ENCODE assay signal across 8 cellular contexts in the genomic region with DNA sequence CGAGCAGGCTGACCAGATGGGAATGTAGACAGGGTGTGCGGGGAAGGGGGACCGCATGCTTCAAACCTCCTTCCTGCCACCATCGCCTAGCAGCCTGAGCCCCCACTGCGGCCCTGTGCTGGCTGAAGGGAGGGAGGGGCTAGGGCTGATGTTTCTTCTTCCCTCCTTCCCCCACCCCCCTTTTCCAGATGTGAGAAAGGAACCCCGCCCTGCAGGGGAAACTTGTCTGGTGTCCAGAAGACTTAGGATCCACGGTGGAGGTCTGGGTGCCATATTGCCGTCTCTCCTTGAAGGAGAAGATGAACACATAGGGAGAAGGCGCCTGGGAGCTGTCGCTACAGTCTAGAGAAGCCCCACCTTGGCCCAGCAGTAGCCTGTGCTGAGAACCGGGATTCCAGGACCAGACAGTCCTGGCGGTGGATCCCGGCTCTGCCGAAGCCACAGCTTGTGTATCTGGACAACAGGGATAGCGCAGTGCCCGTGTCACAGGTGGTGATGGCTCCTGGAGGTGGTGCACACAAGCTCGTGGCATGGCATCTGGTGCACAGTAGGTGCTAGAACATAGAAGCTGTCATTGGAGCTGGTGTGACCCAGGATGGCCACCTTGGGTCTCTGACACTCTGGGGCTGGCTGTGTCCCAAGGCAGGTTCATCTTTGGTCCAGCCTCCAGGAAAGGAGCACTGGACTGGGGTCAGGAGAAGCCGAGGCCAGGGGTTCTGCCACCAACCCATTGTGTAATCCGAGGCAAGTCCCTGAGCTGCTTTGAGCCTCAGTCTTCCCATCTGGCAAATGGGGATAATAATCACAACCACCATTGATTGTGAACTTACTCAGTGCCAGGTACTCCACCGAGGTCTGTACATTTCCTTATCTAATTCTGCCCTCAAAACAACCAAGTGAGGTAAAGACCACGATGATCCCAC.
DNase-seq lines count a peak whose midpoint lies in the region; ATAC-seq, FAIRE-seq and TF ChIP-seq lines count a peak whose summit lies in the region.

No MANE protein-coding gene starts in this region.

- no peak for TF ChIP-seq POLR2A in body of pancreas (IDR thresholded peaks at IDR 0.05)

- H3K27me3 ChIP-seq in H7 (ENCODE audit: control insufficient read depth, insufficient read depth, low read length) (no peaks in the 10 kb centered on the region; the same call in 1 of the 2 replicates), left lung (no peaks in the 10 kb centered on the region), small intestine (ENCODE audit: control insufficient read depth in 2 of 2, insufficient read depth in 2 of 2, low read length in 2 of 2) (no peaks in the 10 kb centered on the region), body of pancreas (no peaks in the 10 kb centered on the region), foreskin keratinocyte (no peaks in the 10 kb centered on the region)

- H3K36me3 ChIP-seq in H7 (replicated peaks; ENCODE audit: control insufficient read depth, insufficient read depth, low read length): no peaks in the 10 kb centered on the region
- H3K36me3 ChIP-seq in left lung: no peaks in the 10 kb centered on the region
- H3K36me3 ChIP-seq in small intestine (ENCODE audit: control insufficient read depth in 2 of 2, insufficient read depth in 2 of 2, low read length in 2 of 2): no peaks in the 10 kb centered on the region
- H3K36me3 ChIP-seq in body of pancreas (replicated peaks in 1 of 2; ENCODE audit: insufficient read depth in 1 of 2, low read depth in 2 of 2): no peaks in the 10 kb centered on the region

- H3K27me3 Mint-ChIP-seq in activated CD8-positive, alpha-beta T cell treated with anti-CD3 and anti-CD28 coated beads for 36 hours: no peaks in the 10 kb centered on the region

- intact Hi-C loops in activated CD8-positive, alpha-beta T cell treated with anti-CD3 and anti-CD28 coated beads for 36 hours (cut with micrococcal nuclease): no loop called here
- intact Hi-C loops in left lung (cut with DNase I): no loop called here
- intact Hi-C loops in body of pancreas (cut with DNase I): no loop called here

- peaks cover 14 to 45% of the 10 kb centered on the region in 2 donors for H3K4me1 ChIP-seq in left lung
- H3K4me1 ChIP-seq in small intestine (ENCODE audit: control insufficient read depth in 2 of 2, insufficient read depth in 1 of 2, low read depth in 1 of 2, low read length in 1 of 2): peaks cover 7 to 8% of the 10 kb centered on the region in 2 donors
- peaks cover 20% of the 10 kb centered on the region for H3K4me1 ChIP-seq in body of pancreas
- peaks cover 6% of the 10 kb centered on the region for H3K4me1 ChIP-seq in foreskin keratinocyte

- ATAC-seq in activated CD8-positive, alpha-beta T cell treated with anti-CD3 and anti-CD28 coated beads for 36 hours: no peak
- ATAC-seq in left lung (no peak), body of pancreas (no peak), foreskin keratinocyte (no peak), HG03571 (IDR thresholded peaks at IDR 0.05; ENCODE audit: unreplicated experiment) (no peak)
- ATAC-seq in activated naive CD4-positive, alpha-beta T cell treated with anti-CD3 and anti-CD28 coated beads, Interleukin-2, amount 50 U/mL, for 72 hours: no peak

- peak overlapping the region; percentile 79 for H3K4me3 Mint-ChIP-seq in activated CD8-positive, alpha-beta T cell treated with anti-CD3 and anti-CD28 coated beads for 36 hours

- peak; percentile 59 for DNase-seq in H7
- no peak for DNase-seq in activated CD8-positive, alpha-beta T cell treated with anti-CD3 and anti-CD28 coated beads for 36 hours
- peak in 1 of 2 donors; percentile 71 for DNase-seq in left lung
- no peak for DNase-seq in small intestine
- DNase-seq in body of pancreas: no peak
- DNase-seq in foreskin keratinocyte: no peak
- no peak for DNase-seq in activated naive CD4-positive, alpha-beta T cell treated with anti-CD3 and anti-CD28 coated beads, Interleukin-2, amount 50 U/mL, for 72 hours (ENCODE audit: low spot score in 2 of 2)

- H3K4me1 Mint-ChIP-seq in activated CD8-positive, alpha-beta T cell treated with anti-CD3 and anti-CD28 coated beads for 36 hours (ENCODE audit: low read depth): peaks cover 18% of the 10 kb centered on the region

- H3K27ac ChIP-seq in left lung (peak overlapping the region; percentile 99 to 100), small intestine (ENCODE audit: low read depth in 1 of 2, low read length in 1 of 2) (peak overlapping the region; percentile 13 to 98), body of pancreas (peak overlapping the region in 1 of 4 donors; percentile 87), foreskin keratinocyte (no peak overlapping the region)

- 78 to 83% (median 81%) methylated on average over 21 of the region's 21 CpGs for WGBS in small intestine, 3 donors
- WGBS in body of pancreas, 2 donors: 86 to 91% methylated on average over 14 to 16 of the region's 21 CpGs

- no peak overlapping the region for H3K4me3 ChIP-seq in H7 (ENCODE audit: insufficient read depth, low read depth, low read length)
- H3K4me3 ChIP-seq in left lung: no peak overlapping the region
- no peak overlapping the region for H3K4me3 ChIP-seq in small intestine (ENCODE audit: low read depth in 1 of 2, low read length in 2 of 2)
- H3K4me3 ChIP-seq in body of pancreas: no peak overlapping the region

- FAIRE-seq in small intestine (lab: Jason Lieb, UNC): no peak

- peaks cover 5% of the 10 kb centered on the region for H3K9me3 Mint-ChIP-seq in activated CD8-positive, alpha-beta T cell treated with anti-CD3 and anti-CD28 coated beads for 36 hours
- peaks cover 6 to 7% of the 10 kb centered on the region in 2 donors for H3K9me3 Mint-ChIP-seq in activated naive CD4-positive, alpha-beta T cell treated with anti-CD3 and anti-CD28 coated beads, Interleukin-2, amount 50 U/mL, for 72 hours

- CTCF ChIA-PET in activated CD8-positive, alpha-beta T cell treated with anti-CD3 and anti-CD28 coated beads for 36 hours (lab: Charles Lee): interaction anchor here (0.6 to 1.4 kb wide), 2 partner anchors 12 to 272 kb away, joined by 3 read pairs; no protein-coding TSS in a partner anchor

- peaks cover 3% of the 10 kb centered on the region for H3K36me3 Mint-ChIP-seq in activated CD8-positive, alpha-beta T cell treated with anti-CD3 and anti-CD28 coated beads for 36 hours (ENCODE audit: low read depth)
- peaks cover 6 to 8% of the 10 kb centered on the region in 2 donors for H3K36me3 Mint-ChIP-seq in activated naive CD4-positive, alpha-beta T cell treated with anti-CD3 and anti-CD28 coated beads, Interleukin-2, amount 50 U/mL, for 72 hours

- no peaks in the 10 kb centered on the region for H3K9me3 ChIP-seq in left lung
- H3K9me3 ChIP-seq in small intestine (ENCODE audit: control insufficient read depth, low read depth): no peaks in the 10 kb centered on the region
- H3K9me3 ChIP-seq in body of pancreas: no peaks in the 10 kb centered on the region

- TF ChIP-seq CTCF in activated CD8-positive, alpha-beta T cell treated with anti-CD3 and anti-CD28 coated beads for 36 hours (IDR thresholded peaks at IDR 0.05): no peak
- TF ChIP-seq CTCF in left lung (IDR thresholded peaks at IDR 0.05): no peak
- no peak for TF ChIP-seq CTCF in body of pancreas (IDR thresholded peaks at IDR 0.05)
- no peak for TF ChIP-seq CTCF in foreskin keratinocyte (conservative IDR thresholded peaks at IDR 0.05)

- H3K27ac Mint-ChIP-seq in activated CD8-positive, alpha-beta T cell treated with anti-CD3 and anti-CD28 coated beads for 36 hours: no peak overlapping the region
- peak overlapping the region in 1 of 2 donors; percentile 94 for H3K27ac Mint-ChIP-seq in activated naive CD4-positive, alpha-beta T cell treated with anti-CD3 and anti-CD28 coated beads, Interleukin-2, amount 50 U/mL, for 72 hours

- POLR2A ChIA-PET in activated CD8-positive, alpha-beta T cell treated with anti-CD3 and anti-CD28 coated beads for 36 hours (lab: Charles Lee): no interaction called here
